In genomic region chr14:57153286-57153685, GRCh38 we compare ENCODE assay signal across 20 cellular contexts.
DNase-seq lines count a peak whose midpoint lies in the region; ATAC-seq and TF ChIP-seq lines count a peak whose summit lies in the region.
"Had no signal": no experiment of that assay in that cellular context is flagged by ENCODE, and none has a peak within 500 bp of the region (broad histone marks: within the 10 kb centered on the region; RNA-seq: fewer than 3 reads in every experiment).

No MANE protein-coding gene starts in this region.

- peak; percentile 31; the same call in 1 of the 3 replicates for ATAC-seq in RWPE2 (ENCODE audit: low read depth)
- no peak for ATAC-seq in stimulated activated effector memory CD8-positive, alpha-beta T cell treated with anti-CD3 and anti-CD28 coated beads, Interleukin-12 subunit alpha, Interleukin-12 subunit beta, amount 100 ng/mL, for 72 hours
- no peak for ATAC-seq in GM21619 (IDR thresholded peaks at IDR 0.05; ENCODE audit: unreplicated experiment)
- ATAC-seq in HG03095 (IDR thresholded peaks at IDR 0.05; ENCODE audit: unreplicated experiment): no peak
- ATAC-seq: A549, HCT116 had no signal

- H3K14ac ChIP-seq in neuronal stem cell (ENCODE audit: low read length): no peak overlapping the region

- H3K4me2 ChIP-seq in neuronal stem cell (ENCODE audit: insufficient read depth, low read length, poor library complexity, severe bottlenecking): no peak overlapping the region
- H3K4me2 ChIP-seq: A549 had no signal

- H2BK15ac ChIP-seq in neuronal stem cell (ENCODE audit: low read length): no peak overlapping the region

- H3K9me3 ChIP-seq in RWPE2 (ENCODE audit: severe bottlenecking) (no peaks in the 10 kb centered on the region), neuronal stem cell (replicated peaks in 1 of 2; ENCODE audit: control insufficient read depth in 2 of 2, insufficient read depth in 1 of 2, low read depth in 1 of 2, low read length in 2 of 2) (no peaks in the 10 kb centered on the region)
- H3K9me3 ChIP-seq: A549 had no signal

- no peak overlapping the region for H3K23ac ChIP-seq in neuronal stem cell (ENCODE audit: low read depth, low read length, poor library complexity)

- peak; percentile 1 for DNase-seq in EH (ENCODE audit: low read depth)
- no peak for DNase-seq in RWPE2 (ENCODE audit: low spot score)
- DNase-seq in islet precursor cell: peak; percentile 63
- peak; percentile 28 for DNase-seq in renal cortical epithelial cell (ENCODE audit: low read depth)
- DNase-seq in neuronal stem cell (ENCODE audit: low spot score): no peak
- no peak for DNase-seq in stimulated activated effector memory CD8-positive, alpha-beta T cell treated with anti-CD3 and anti-CD28 coated beads, Interleukin-12 subunit alpha, Interleukin-12 subunit beta, amount 100 ng/mL, for 72 hours (ENCODE audit: low spot score in 2 of 2)
- DNase-seq: 8988T; ACHN; C1 segment of cervical spinal cord; Calu3; CD4-positive, alpha-beta memory T cell; COR-L47; DMS53; DMS79 treated with DMSO at 0.1 percent for 48 hours; GDM1; H9 had no signal

- no peak overlapping the region for H2AK5ac ChIP-seq in neuronal stem cell (ENCODE audit: low read depth, low read length)

- H3K79me1 ChIP-seq in neuronal stem cell (ENCODE audit: low read depth, low read length): no peaks in the 10 kb centered on the region

- H3K18ac ChIP-seq in neuronal stem cell (ENCODE audit: low read length): no peak overlapping the region

- H3K27ac ChIP-seq in RWPE2 (ENCODE audit: poor library complexity, severe bottlenecking): no peak overlapping the region
- no peak overlapping the region for H3K27ac ChIP-seq in neuronal stem cell (replicated peaks; ENCODE audit: low read length)
- H3K27ac ChIP-seq: A549 had no signal

- no peak overlapping the region for H3K9ac ChIP-seq in neuronal stem cell (ENCODE audit: low read depth, low read length, poor library complexity)

- no peak overlapping the region for H2AFZ ChIP-seq in neuronal stem cell (ENCODE audit: low read length)

- H2BK12ac ChIP-seq in neuronal stem cell (ENCODE audit: low read length): no peak overlapping the region

- H3K4me3 Mint-ChIP-seq in stimulated activated effector memory CD8-positive, alpha-beta T cell treated with anti-CD3 and anti-CD28 coated beads, Interleukin-12 subunit alpha, Interleukin-12 subunit beta, amount 100 ng/mL, for 72 hours: no peak overlapping the region
- H3K4me3 Mint-ChIP-seq: CD4-positive, alpha-beta memory T cell; H9 had no signal

- H2BK120ac ChIP-seq in neuronal stem cell (ENCODE audit: low read depth, low read length): no peak overlapping the region

- no peak overlapping the region for H4K8ac ChIP-seq in neuronal stem cell (ENCODE audit: low read depth, low read length)

- TF ChIP-seq CTCF in RWPE2 (IDR thresholded peaks at IDR 0.05; ENCODE audit: poor library complexity, severe bottlenecking): no peak

- no peak overlapping the region for H3K4ac ChIP-seq in neuronal stem cell (ENCODE audit: low read length)

- no peaks in the 10 kb centered on the region for H3K4me1 ChIP-seq in RWPE2 (ENCODE audit: insufficient read depth, poor library complexity, severe bottlenecking)
- H3K4me1 ChIP-seq in neuronal stem cell (ENCODE audit: control insufficient read depth in 2 of 2, insufficient read depth in 1 of 2, low read depth in 1 of 2, low read length in 2 of 2): no peaks in the 10 kb centered on the region
- H3K4me1 ChIP-seq: A549 had no signal

- no peaks in the 10 kb centered on the region for H3K9me3 Mint-ChIP-seq in stimulated activated effector memory CD8-positive, alpha-beta T cell treated with anti-CD3 and anti-CD28 coated beads, Interleukin-12 subunit alpha, Interleukin-12 subunit beta, amount 100 ng/mL, for 72 hours
- H3K9me3 Mint-ChIP-seq: CD4-positive, alpha-beta memory T cell; H9 had no signal

- H3K4me3 ChIP-seq in RWPE2 (ENCODE audit: severe bottlenecking): no peak overlapping the region
- H3K4me3 ChIP-seq in neuronal stem cell (ENCODE audit: low read length in 2 of 2): no peak overlapping the region
- H3K4me3 ChIP-seq: A549 had no signal

- H3K4me1 Mint-ChIP-seq in stimulated activated effector memory CD8-positive, alpha-beta T cell treated with anti-CD3 and anti-CD28 coated beads, Interleukin-12 subunit alpha, Interleukin-12 subunit beta, amount 100 ng/mL, for 72 hours: no peaks in the 10 kb centered on the region
- H3K4me1 Mint-ChIP-seq: CD4-positive, alpha-beta memory T cell; H9 had no signal

- H3K27me3 ChIP-seq in RWPE2 (ENCODE audit: insufficient read depth, poor library complexity, severe bottlenecking) (no peaks in the 10 kb centered on the region), neuronal stem cell (ENCODE audit: control insufficient read depth in 3 of 3, insufficient read depth in 3 of 3, low read depth in 1 of 3, low read length in 3 of 3) (peaks cover 0 to 7% (median 0%) of the 10 kb centered on the region in 3 experiments)

- WGBS in neuronal stem cell (ENCODE audit: extremely low coverage in 2 of 2, insufficient read length in 2 of 2, insufficient replicate concordance in 1 of 2), 2 donors: no CpG with 5 or more reads among the region's 4 CpGs

- H3K36me3 Mint-ChIP-seq in stimulated activated effector memory CD8-positive, alpha-beta T cell treated with anti-CD3 and anti-CD28 coated beads, Interleukin-12 subunit alpha, Interleukin-12 subunit beta, amount 100 ng/mL, for 72 hours: no peaks in the 10 kb centered on the region
- H3K36me3 Mint-ChIP-seq: CD4-positive, alpha-beta memory T cell had no signal

- H3K36me3 ChIP-seq in RWPE2 (ENCODE audit: low read depth) (no peaks in the 10 kb centered on the region), neuronal stem cell (replicated peaks in 1 of 2; ENCODE audit: control insufficient read depth in 2 of 2, insufficient read depth in 2 of 2, low read length in 2 of 2) (no peaks in the 10 kb centered on the region)

- H2BK5ac ChIP-seq in neuronal stem cell (ENCODE audit: low read length): no peak overlapping the region

- no peak overlapping the region for H4K91ac ChIP-seq in neuronal stem cell (ENCODE audit: low read depth, low read length, poor library complexity)

- H3K27ac Mint-ChIP-seq in stimulated activated effector memory CD8-positive, alpha-beta T cell treated with anti-CD3 and anti-CD28 coated beads, Interleukin-12 subunit alpha, Interleukin-12 subunit beta, amount 100 ng/mL, for 72 hours: no peak overlapping the region
- H3K27ac Mint-ChIP-seq: CD4-positive, alpha-beta memory T cell; H9 had no signal

Comparison
In these comparisons a context has a peak if more than half of its experiments do, and no peak if none do; other contexts are left out.
1. DNase-seq: peak in EH (single experiment), islet precursor cell (single experiment) and renal cortical epithelial cell (single experiment); none in RWPE2 (single experiment), neuronal stem cell (single experiment) and stimulated activated effector memory CD8-positive, alpha-beta T cell treated with anti-CD3 and anti-CD28 coated beads, Interleukin-12 subunit alpha, Interleukin-12 subunit beta, amount 100 ng/mL, for 72 hours (0 of 2).